ENCODE assay signal across 16 cellular contexts in genomic region chr4:126916626-126917140, GRCh38.
DNase-seq lines count a peak whose midpoint lies in the region; ATAC-seq and TF ChIP-seq lines count a peak whose summit lies in the region.
"Had no signal": no experiment of that assay in that cellular context is flagged by ENCODE, and none has a peak within 500 bp of the region (broad histone marks: within the 10 kb centered on the region; RNA-seq: fewer than 3 reads in every experiment).

No MANE protein-coding gene starts in this region.

- H3K27ac Mint-ChIP-seq in neural progenitor cell: no peak overlapping the region
- no peak overlapping the region for H3K27ac Mint-ChIP-seq in activated CD4-positive, alpha-beta T cell treated with anti-CD3 and anti-CD28 coated beads, Interleukin-2, amount 10 ng/mL, durations not matched to agents 24 days and 14 days
- H3K27ac Mint-ChIP-seq: activated T-helper 1 cell treated with anti-CD3 and anti-CD28 coated beads, Interleukin-12 subunit alpha, Interleukin-12 subunit beta, Interleukin-2, Interleukin-4 antibody, amounts not matched to agents 30 ng/mL and 10 ng/mL and 1 ng/mL, durations not matched to agents 14 hours and 24 hours and 36 hours; naive thymus-derived CD8-positive, alpha-beta T cell; WTC11 had no signal

- H3K4me3 ChIP-seq in BJ (ENCODE audit: low read depth, low read length): 0 out of 2 replicates have a peak overlapping the region, but pooled peaks have one; percentile 0
- peak overlapping the region; percentile 33 for H3K4me3 ChIP-seq in choroid plexus epithelial cell (ENCODE audit: low read depth, low read length)
- no peak overlapping the region for H3K4me3 ChIP-seq in neural progenitor cell
- H3K4me3 ChIP-seq: GM12878 had no signal

- DNase-seq in BJ (ENCODE audit: low read depth) (peak; percentile 68), NCI-H2227 (lab: John Stamatoyannopoulos, UW; ENCODE audit: unreplicated experiment) (peak; percentile 16), choroid plexus epithelial cell (ENCODE audit: low read depth) (peak; percentile 85), neural progenitor cell (ENCODE audit: low spot score) (no peak), NCI-H774 (lab: John Stamatoyannopoulos, UW) (no peak)
- no peak for DNase-seq in stimulated activated CD4-positive, alpha-beta T cell treated with anti-CD3 and anti-CD28 coated beads, Interleukin-12 subunit alpha, Interleukin-12 subunit beta, amount 100 ng/mL, for 4 hours
- no peak for DNase-seq in activated CD4-positive, alpha-beta T cell treated with anti-CD3 and anti-CD28 coated beads, Interleukin-2, amount 10 ng/mL, durations not matched to agents 24 days and 14 days
- DNase-seq: naive thymus-derived CD8-positive, alpha-beta T cell; NCI-H187; stimulated activated CD4-positive, alpha-beta T cell treated with anti-CD3 and anti-CD28 coated beads, Interleukin-1b, Interleukin-23, amount 100 ng/mL, for 48 hours; stimulated activated naive CD8-positive, alpha-beta T cell treated with anti-CD3 and anti-CD28 coated beads, Interleukin-15, Interleukin-2, amounts not matched to agents 100 U/mL and 50 U/mL, for 24 hours had no signal

- no peaks in the 10 kb centered on the region for H3K9me3 ChIP-seq in neural progenitor cell (ENCODE audit: low read depth)

- H3K27ac ChIP-seq in neural progenitor cell: no peak overlapping the region

- H3K9ac ChIP-seq in neural progenitor cell: no peak overlapping the region

- CTCF ChIA-PET in BJ (lab: Yijun Ruan, JAX): interaction anchor here (0.8 kb wide), 1 partner anchor 11 kb away, joined by 5 read pairs; no protein-coding TSS in a partner anchor

- H3K4me2 ChIP-seq in neural progenitor cell: no peak overlapping the region

- no peaks in the 10 kb centered on the region for H4K20me1 ChIP-seq in neural progenitor cell (ENCODE audit: low read depth)

- H3K27me3 Mint-ChIP-seq in neural progenitor cell (ENCODE audit: insufficient read depth, low read depth): no peaks in the 10 kb centered on the region
- no peaks in the 10 kb centered on the region for H3K27me3 Mint-ChIP-seq in activated CD4-positive, alpha-beta T cell treated with anti-CD3 and anti-CD28 coated beads, Interleukin-2, amount 10 ng/mL, durations not matched to agents 24 days and 14 days
- H3K27me3 Mint-ChIP-seq: naive thymus-derived CD8-positive, alpha-beta T cell had no signal

- H3K4me1 Mint-ChIP-seq in neural progenitor cell: peaks cover 10% of the 10 kb centered on the region
- H3K4me1 Mint-ChIP-seq in activated CD4-positive, alpha-beta T cell treated with anti-CD3 and anti-CD28 coated beads, Interleukin-2, amount 10 ng/mL, durations not matched to agents 24 days and 14 days: no peaks in the 10 kb centered on the region
- H3K4me1 Mint-ChIP-seq: naive thymus-derived CD8-positive, alpha-beta T cell had no signal

- peaks cover 4% of the 10 kb centered on the region for H3K9me3 Mint-ChIP-seq in neural progenitor cell
- H3K9me3 Mint-ChIP-seq in activated CD4-positive, alpha-beta T cell treated with anti-CD3 and anti-CD28 coated beads, Interleukin-2, amount 10 ng/mL, durations not matched to agents 24 days and 14 days: peaks cover 4% of the 10 kb centered on the region

- H3K4me1 ChIP-seq in neural progenitor cell: no peaks in the 10 kb centered on the region

- H3K36me3 ChIP-seq in BJ (ENCODE audit: control insufficient read depth, insufficient read depth, low read length) (no peaks in the 10 kb centered on the region), neural progenitor cell (no peaks in the 10 kb centered on the region)

- TF ChIP-seq CTCF in BJ (IDR thresholded peaks at IDR 0.05; ENCODE audit: insufficient read depth, low read depth, low read length) (0 out of 2 replicates have a peak, but pooled peaks have one; percentile 21), choroid plexus epithelial cell (conservative IDR thresholded peaks at IDR 0.05; ENCODE audit: low read depth, low read length) (peak; percentile 38), neural progenitor cell (IDR thresholded peaks at IDR 0.05) (no peak)

- no peak for ATAC-seq in HG03439 (IDR thresholded peaks at IDR 0.05; ENCODE audit: unreplicated experiment)
- ATAC-seq: GM12878; naive thymus-derived CD8-positive, alpha-beta T cell; Panc1; stimulated activated naive CD8-positive, alpha-beta T cell treated with anti-CD3 and anti-CD28 coated beads, Interleukin-15, Interleukin-2, amounts not matched to agents 100 U/mL and 50 U/mL, for 24 hours; WTC11 had no signal

- peak overlapping the region; percentile 64 for H2AFZ ChIP-seq in neural progenitor cell (replicated peaks)

- POLR2A ChIA-PET in BJ (lab: Charles Lee): no interaction called here

- H3K79me2 ChIP-seq in neural progenitor cell (ENCODE audit: low read depth): no peaks in the 10 kb centered on the region

- no peaks in the 10 kb centered on the region for H3F3A ChIP-seq in neural progenitor cell (ENCODE audit: low read depth)

- H3K27me3 ChIP-seq in BJ (ENCODE audit: control insufficient read depth, insufficient read depth, low read length): no peaks in the 10 kb centered on the region
- H3K27me3 ChIP-seq in neural progenitor cell: no peaks in the 10 kb centered on the region

- intact Hi-C loops in activated CD4-positive, alpha-beta T cell treated with anti-CD3 and anti-CD28 coated beads, Interleukin-2, amount 10 ng/mL, durations not matched to agents 24 days and 14 days (cut with micrococcal nuclease): no loop called here

- H3K4me3 Mint-ChIP-seq in neural progenitor cell: no peak overlapping the region
- H3K4me3 Mint-ChIP-seq in activated CD4-positive, alpha-beta T cell treated with anti-CD3 and anti-CD28 coated beads, Interleukin-2, amount 10 ng/mL, durations not matched to agents 24 days and 14 days: no peak overlapping the region
- H3K4me3 Mint-ChIP-seq: activated T-helper 1 cell treated with anti-CD3 and anti-CD28 coated beads, Interleukin-12 subunit alpha, Interleukin-12 subunit beta, Interleukin-2, Interleukin-4 antibody, amounts not matched to agents 30 ng/mL and 10 ng/mL and 1 ng/mL, durations not matched to agents 14 hours and 24 hours and 36 hours; naive thymus-derived CD8-positive, alpha-beta T cell; WTC11 had no signal

- H3K36me3 Mint-ChIP-seq in neural progenitor cell: no peaks in the 10 kb centered on the region
- no peaks in the 10 kb centered on the region for H3K36me3 Mint-ChIP-seq in activated CD4-positive, alpha-beta T cell treated with anti-CD3 and anti-CD28 coated beads, Interleukin-2, amount 10 ng/mL, durations not matched to agents 24 days and 14 days (ENCODE audit: low read depth)
- H3K36me3 Mint-ChIP-seq: naive thymus-derived CD8-positive, alpha-beta T cell had no signal

Comparison
In these comparisons a context has a peak if more than half of its experiments do, and no peak if none do; other contexts are left out.
1. DNase-seq: peak in BJ (single experiment), NCI-H2227 (single experiment) and choroid plexus epithelial cell (single experiment); none in neural progenitor cell (single experiment), NCI-H774 (single experiment), stimulated activated CD4-positive, alpha-beta T cell treated with anti-CD3 and anti-CD28 coated beads, Interleukin-12 subunit alpha, Interleukin-12 subunit beta, amount 100 ng/mL, for 4 hours (single experiment) and activated CD4-positive, alpha-beta T cell treated with anti-CD3 and anti-CD28 coated beads, Interleukin-2, amount 10 ng/mL, durations not matched to agents 24 days and 14 days (single experiment).